In genomic region chr10:7792541-7792940, GRCh38 we compare ENCODE assay signal across 18 cellular contexts. TPM values are rescaled to one million over a fixed set of nuclear protein-coding genes. Genes with fewer than 3 reads are reported as not detected.
DNase-seq lines count a peak whose midpoint lies in the region; ATAC-seq lines count a peak whose summit lies in the region.
"Had no signal": no experiment of that assay in that cellular context is flagged by ENCODE, and none has a peak within 500 bp of the region (broad histone marks: within the 10 kb centered on the region; RNA-seq: fewer than 3 reads in every experiment).

No MANE protein-coding gene starts in this region.

- no peak for ATAC-seq in activated T-cell treated with anti-CD3 and anti-CD28 coated beads, Interleukin-2, amount 50 U/mL, for 4 hours
- ATAC-seq in effector memory CD8-positive, alpha-beta T cell (replicated peaks) = no peak
- ATAC-seq: GM12878, right cardiac atrium had no signal

- peaks cover 80% of the 10 kb centered on the region for H3K36me3 Mint-ChIP-seq in activated T-cell treated with anti-CD3 and anti-CD28 coated beads, Interleukin-2, amount 50 U/mL, for 24 hours (ENCODE audit: low read depth)
- H3K36me3 Mint-ChIP-seq in activated T-cell treated with anti-CD3 and anti-CD28 coated beads, Interleukin-2, amount 50 U/mL, for 4 hours (ENCODE audit: insufficient read depth) = peaks cover 34% of the 10 kb centered on the region
- H3K36me3 Mint-ChIP-seq in effector memory CD8-positive, alpha-beta T cell (ENCODE audit: insufficient read depth) = peaks cover 18% of the 10 kb centered on the region

- peak overlapping the region; percentile 3 for H3K27ac Mint-ChIP-seq in activated T-cell treated with anti-CD3 and anti-CD28 coated beads, Interleukin-2, amount 50 U/mL, for 24 hours
- H3K27ac Mint-ChIP-seq in effector memory CD8-positive, alpha-beta T cell = peak overlapping the region; percentile 15 to 35
- H3K27ac Mint-ChIP-seq: activated B cell treated with CpG ODN at 0.5 μM for 24 hours had no signal

- H3K9me3 Mint-ChIP-seq in activated T-cell treated with anti-CD3 and anti-CD28 coated beads, Interleukin-2, amount 50 U/mL, for 24 hours = no peaks in the 10 kb centered on the region
- no peaks in the 10 kb centered on the region for H3K9me3 Mint-ChIP-seq in activated T-cell treated with anti-CD3 and anti-CD28 coated beads, Interleukin-2, amount 50 U/mL, for 4 hours
- no peaks in the 10 kb centered on the region for H3K9me3 Mint-ChIP-seq in effector memory CD8-positive, alpha-beta T cell
- H3K9me3 Mint-ChIP-seq: activated B cell treated with CpG ODN at 0.5 μM for 24 hours; activated T-helper 1 cell treated with anti-CD3 and anti-CD28 coated beads, Interleukin-12 subunit alpha, Interleukin-12 subunit beta, Interleukin-2, Interleukin-4 antibody, amounts not matched to agents 30 ng/mL and 10 ng/mL and 1 ng/mL, durations not matched to agents 14 hours and 24 hours and 36 hours; IgD-negative memory B cell; immature natural killer cell had no signal

- no peak overlapping the region for H3K4me3 Mint-ChIP-seq in activated T-cell treated with anti-CD3 and anti-CD28 coated beads, Interleukin-2, amount 50 U/mL, for 24 hours
- H3K4me3 Mint-ChIP-seq in activated T-cell treated with anti-CD3 and anti-CD28 coated beads, Interleukin-2, amount 50 U/mL, for 4 hours = no peak overlapping the region
- H3K4me3 Mint-ChIP-seq in effector memory CD8-positive, alpha-beta T cell = no peak overlapping the region
- H3K4me3 Mint-ChIP-seq: activated B cell treated with CpG ODN at 0.5 μM for 24 hours; activated T-helper 1 cell treated with anti-CD3 and anti-CD28 coated beads, Interleukin-12 subunit alpha, Interleukin-12 subunit beta, Interleukin-2, Interleukin-4 antibody, amounts not matched to agents 30 ng/mL and 10 ng/mL and 1 ng/mL, durations not matched to agents 14 hours and 24 hours and 36 hours; immature natural killer cell had no signal

- no peak for DNase-seq in activated T-cell treated with anti-CD3 and anti-CD28 coated beads, Interleukin-2, amount 50 U/mL, for 24 hours
- no peak for DNase-seq in activated T-cell treated with anti-CD3 and anti-CD28 coated beads, Interleukin-2, amount 50 U/mL, for 4 hours
- DNase-seq in HT1080 (ENCODE audit: low read depth) = peak; percentile 59
- no peak for DNase-seq in effector memory CD8-positive, alpha-beta T cell
- DNase-seq in pons (ENCODE audit: low spot score) = peak; percentile 91
- DNase-seq in amniotic stem cell (lab: John Stamatoyannopoulos, UW) = no peak
- no peak for DNase-seq in NCI-H146 (lab: John Stamatoyannopoulos, UW)
- no peak for DNase-seq in posterior vena cava (ENCODE audit: low spot score)
- DNase-seq: activated B cell treated with CpG ODN at 0.5 μM for 24 hours; activated CD8-positive, alpha-beta memory T cell treated with anti-CD3 and anti-CD28 coated beads for 24 hours; immature natural killer cell; MG63; occipital lobe; PC-9; right cardiac atrium had no signal

- intact Hi-C loops in posterior vena cava (cut with DNase I) = no loop called here

- no peaks in the 10 kb centered on the region for H3K27me3 Mint-ChIP-seq in activated T-cell treated with anti-CD3 and anti-CD28 coated beads, Interleukin-2, amount 50 U/mL, for 24 hours
- no peaks in the 10 kb centered on the region for H3K27me3 Mint-ChIP-seq in activated T-cell treated with anti-CD3 and anti-CD28 coated beads, Interleukin-2, amount 50 U/mL, for 4 hours (ENCODE audit: low read depth)
- no peaks in the 10 kb centered on the region for H3K27me3 Mint-ChIP-seq in effector memory CD8-positive, alpha-beta T cell
- H3K27me3 Mint-ChIP-seq: activated B cell treated with CpG ODN at 0.5 μM for 24 hours, IgD-negative memory B cell had no signal

- H3K4me1 Mint-ChIP-seq in activated T-cell treated with anti-CD3 and anti-CD28 coated beads, Interleukin-2, amount 50 U/mL, for 24 hours (ENCODE audit: low read depth) = peaks cover 68% of the 10 kb centered on the region
- peaks cover 73% of the 10 kb centered on the region for H3K4me1 Mint-ChIP-seq in activated T-cell treated with anti-CD3 and anti-CD28 coated beads, Interleukin-2, amount 50 U/mL, for 4 hours (ENCODE audit: low read depth)
- H3K4me1 Mint-ChIP-seq in effector memory CD8-positive, alpha-beta T cell (ENCODE audit: low read depth in 2 of 2) = peaks cover 36 to 74% of the 10 kb centered on the region in 2 donors

RNA-seq across cellular contexts. Expression of gene ATP5F1C, which starts 4.6 kb away (rescaled TPM):
- 100 to 1,000 TPM; 260 to 297 (median 260) TPM for total RNA-seq in activated T-cell treated with anti-CD3 and anti-CD28 coated beads, Interleukin-2, amount 50 U/mL, for 4 hours
- total RNA-seq in HT1080 (2014; rRNA removed; shearing (Covaris generic)) = 461 and 469 TPM in 2 replicates
- polyA plus RNA-seq in HT1080 (2015; cell fraction: cytosol; rRNA removed) = 381 and 410 TPM in 2 replicates
- polyA plus RNA-seq in HT1080 (2015; cell fraction: nucleus; rRNA removed) = 307 and 361 TPM in 2 replicates
- 100 to 1,000 TPM; 202 to 212 TPM for total RNA-seq in posterior vena cava

RNA-seq across cellular contexts. Expression of gene KIN, which starts 4.7 kb away (rescaled TPM):
- 10 to 100 TPM; 13.0 to 19.4 (median 14.9) TPM for total RNA-seq in activated T-cell treated with anti-CD3 and anti-CD28 coated beads, Interleukin-2, amount 50 U/mL, for 4 hours
- total RNA-seq in HT1080 (2014; rRNA removed; shearing (Covaris generic)) = 11.7 and 16.8 TPM in 2 replicates
- 11.3 and 11.7 TPM in 2 replicates for polyA plus RNA-seq in HT1080 (2015; cell fraction: cytosol; rRNA removed)
- 12.8 and 15.2 TPM in 2 replicates for polyA plus RNA-seq in HT1080 (2015; cell fraction: nucleus; rRNA removed)
- total RNA-seq in posterior vena cava = 10 to 100 TPM in 1 of 2 donors, 1 to 10 TPM in 1; 8.7 to 11.1 TPM

RNA-seq across cellular contexts. Expression of gene TAF3, which starts 25.8 kb away (rescaled TPM):
- total RNA-seq in activated T-cell treated with anti-CD3 and anti-CD28 coated beads, Interleukin-2, amount 50 U/mL, for 4 hours = 10 to 100 TPM; 21.0 to 22.2 (median 22.0) TPM
- 2.6 and 3.1 TPM in 2 replicates for total RNA-seq in HT1080 (2014; rRNA removed; shearing (Covaris generic))
- 5.6 and 6.1 TPM in 2 replicates for polyA plus RNA-seq in HT1080 (2015; cell fraction: cytosol; rRNA removed)
- 4.0 and 4.2 TPM in 2 replicates for polyA plus RNA-seq in HT1080 (2015; cell fraction: nucleus; rRNA removed)
- 10 to 100 TPM in 1 of 2 donors, 1 to 10 TPM in 1; 9.9 to 10.8 TPM for total RNA-seq in posterior vena cava

Comparison
In these comparisons a context has a peak if more than half of its experiments do, and no peak if none do; other contexts are left out.
1. DNase-seq: peak in HT1080 (single experiment) and pons (single experiment); none in activated T-cell treated with anti-CD3 and anti-CD28 coated beads, Interleukin-2, amount 50 U/mL, for 24 hours (single experiment), activated T-cell treated with anti-CD3 and anti-CD28 coated beads, Interleukin-2, amount 50 U/mL, for 4 hours (single experiment), effector memory CD8-positive, alpha-beta T cell (0 of 3), amniotic stem cell (single experiment), NCI-H146 (single experiment) and posterior vena cava (single experiment).